15 cellular contexts compared by ENCODE assay signal in genomic region chr10:111379521-111379920, GRCh38.
A peak's percentile ranks its signal among the peaks of the same experiment; 100 is the strongest.
DNase-seq lines count a peak whose midpoint lies in the region; ATAC-seq and TF ChIP-seq lines count a peak whose summit lies in the region.
"Had no signal": no experiment of that assay in that cellular context is flagged by ENCODE, and none has a peak within 500 bp of the region (broad histone marks: within the 10 kb centered on the region; RNA-seq: fewer than 3 reads in every experiment).

No MANE protein-coding gene starts in this region.

- no peaks in the 10 kb centered on the region for H3K36me3 ChIP-seq in mammary epithelial cell (ENCODE audit: insufficient read depth, low read length)
- no peaks in the 10 kb centered on the region for H3K36me3 ChIP-seq in testis (ENCODE audit: low read depth, missing control alignments)
- no peaks in the 10 kb centered on the region for H3K36me3 ChIP-seq in transverse colon
- H3K36me3 ChIP-seq: BLaER1 had no signal

- BruUV-seq in mammary epithelial cell (replicated peaks; lab: Mats Ljungman, UMichigan) (no TSS peak), MCF 10A (replicated peaks; lab: Mats Ljungman, UMichigan) (no TSS peak)

- in situ Hi-C loops in mammary epithelial cell (cut with MboI; ENCODE audit: low sequenced_read_pairs in 2 of 2) (no loop called here), transverse colon (cut with MboI; ENCODE audit: low pct_ligation_motif_present in 1 of 4, low pct_unique_long_range_greater_than_20kb in 1 of 4, low sequenced_read_pairs in 3 of 4) (no loop called here)

- TF ChIP-seq EP300 in transverse colon (IDR thresholded peaks at IDR 0.05; ENCODE audit: low read depth) = no peak

- no peaks in the 10 kb centered on the region for H3K4me1 ChIP-seq in mammary epithelial cell (ENCODE audit: insufficient read depth, low read length)
- H3K4me1 ChIP-seq in testis = peaks cover 7% of the 10 kb centered on the region
- no peaks in the 10 kb centered on the region for H3K4me1 ChIP-seq in transverse colon

- H3K27ac Mint-ChIP-seq in MCF 10A (ENCODE audit: low read depth, unreplicated experiment) = no peak overlapping the region
- H3K27ac Mint-ChIP-seq: CD8-positive, alpha-beta memory T cell; H9 had no signal

- POLR2A ChIA-PET in MCF 10A (lab: Yijun Ruan, JAX) = interaction anchor here (0.7 kb wide), 1 partner anchor 218 kb away, joined by 3 read pairs; no protein-coding TSS in a partner anchor

- H3K27ac ChIP-seq in mammary epithelial cell (ENCODE audit: insufficient read depth, low read depth, low read length) = no peak overlapping the region
- H3K27ac ChIP-seq in testis = no peak overlapping the region
- H3K27ac ChIP-seq in transverse colon = no peak overlapping the region
- H3K27ac ChIP-seq: 22Rv1, BLaER1 had no signal

- no peak overlapping the region for H3K4me3 Mint-ChIP-seq in MCF 10A (ENCODE audit: unreplicated experiment)
- H3K4me3 Mint-ChIP-seq: CD8-positive, alpha-beta memory T cell; H9 had no signal

- H3K4me3 ChIP-seq in mammary epithelial cell (replicated peaks in 1 of 3; ENCODE audit: insufficient read depth in 1 of 3, low read depth in 2 of 3, low read length in 3 of 3) (no peak overlapping the region), testis (no peak overlapping the region), transverse colon (no peak overlapping the region)
- H3K4me3 ChIP-seq: BLaER1 had no signal

- ATAC-seq in GM21825 (IDR thresholded peaks at IDR 0.05; ENCODE audit: unreplicated experiment) = no peak

- H3K27me3 ChIP-seq in mammary epithelial cell (ENCODE audit: insufficient read depth, low read length) (no peaks in the 10 kb centered on the region), testis (no peaks in the 10 kb centered on the region), transverse colon (no peaks in the 10 kb centered on the region)
- H3K27me3 ChIP-seq: BLaER1 had no signal

- CTCF ChIA-PET in mammary epithelial cell (lab: Charles Lee; ENCODE audit: low non-redundant PET) = no interaction called here
- CTCF ChIA-PET in MCF 10A (lab: Yijun Ruan, JAX) = no interaction called here

- intact Hi-C loops in mammary epithelial cell (cut with micrococcal nuclease) (no loop called here), MCF 10A (cut with micrococcal nuclease) (no loop called here), testis (cut with DNase I; ENCODE audit: low total_unique reads) (no loop called here), transverse colon (cut with DNase I; ENCODE audit: low total_unique reads) (no loop called here)

- no peaks in the 10 kb centered on the region for H3K9me3 Mint-ChIP-seq in MCF 10A (ENCODE audit: unreplicated experiment)
- H3K9me3 Mint-ChIP-seq: CD8-positive, alpha-beta memory T cell; H9 had no signal

- no peak overlapping the region for H3K4me2 ChIP-seq in mammary epithelial cell (ENCODE audit: insufficient read depth, low read depth, low read length)
- H3K4me2 ChIP-seq: BLaER1 had no signal

- H3K9me3 ChIP-seq in mammary epithelial cell (replicated peaks; ENCODE audit: insufficient read depth, low read length) (no peaks in the 10 kb centered on the region), testis (no peaks in the 10 kb centered on the region), transverse colon (no peaks in the 10 kb centered on the region)

- peaks cover 17% of the 10 kb centered on the region for H3K27me3 Mint-ChIP-seq in MCF 10A (ENCODE audit: insufficient read depth, unreplicated experiment)

- no peaks in the 10 kb centered on the region for H4K20me1 ChIP-seq in mammary epithelial cell (ENCODE audit: insufficient read depth, low read length)
- H4K20me1 ChIP-seq: BLaER1 had no signal

- dilution Hi-C loops in mammary epithelial cell (cut with HindIII; ENCODE audit: low sequenced_read_pairs) = no loop called here

- WGBS in mammary epithelial cell (ENCODE audit: low coverage, missing lambda C conversion rate) = 0% methylated on average over 2 of the region's 2 CpGs
- 55 to 74% methylated on average over 2 of the region's 2 CpGs for WGBS in testis, 2 donors
- 63 to 89% methylated on average over 2 of the region's 2 CpGs for WGBS in transverse colon (ENCODE audit: low coverage in 1 of 2), 2 donors

- peak; percentile 2 for DNase-seq in mammary epithelial cell
- no peak for DNase-seq in MCF 10A (ENCODE audit: unreplicated experiment)
- DNase-seq in foreskin melanocyte = peak; percentile 84
- DNase-seq in midbrain (lab: John Stamatoyannopoulos, UW) = peak; percentile 6
- peak; percentile 63 for DNase-seq in testis
- DNase-seq in HuH-7.5 (ENCODE audit: low spot score) = no peak
- no peak for DNase-seq in transverse colon
- DNase-seq: CD8-positive, alpha-beta memory T cell; DMS53; GF-D8; GOT3; H9 had no signal

- H3K4me1 Mint-ChIP-seq in MCF 10A (ENCODE audit: insufficient read depth, unreplicated experiment) = no peaks in the 10 kb centered on the region
- H3K4me1 Mint-ChIP-seq: CD8-positive, alpha-beta memory T cell; H9 had no signal

- no peak for TF ChIP-seq POLR2A in testis (IDR thresholded peaks at IDR 0.05)
- TF ChIP-seq POLR2A in transverse colon (IDR thresholded peaks at IDR 0.05) = no peak

- no peak overlapping the region for H2AFZ ChIP-seq in mammary epithelial cell (ENCODE audit: low read depth, low read length)

- no peak overlapping the region for H3K9ac ChIP-seq in mammary epithelial cell (ENCODE audit: insufficient read depth, low read length)
- H3K9ac ChIP-seq: BLaER1 had no signal

- TF ChIP-seq CTCF in mammary epithelial cell (conservative IDR thresholded peaks at IDR 0.05 in 1 of 2, IDR thresholded peaks at IDR 0.05 in 1 of 2; ENCODE audit: extremely low read depth in 1 of 2, insufficient read depth in 1 of 2, low read depth in 1 of 2, low read length in 2 of 2) (no peak), MCF 10A (IDR thresholded peaks at IDR 0.05; ENCODE audit: unreplicated experiment) (no peak), testis (IDR thresholded peaks at IDR 0.05) (no peak), transverse colon (IDR thresholded peaks at IDR 0.05) (no peak)

- no peaks in the 10 kb centered on the region for H3K36me3 Mint-ChIP-seq in MCF 10A (ENCODE audit: insufficient read depth, unreplicated experiment)
- H3K36me3 Mint-ChIP-seq: CD8-positive, alpha-beta memory T cell had no signal

- no peaks in the 10 kb centered on the region for H3K79me2 ChIP-seq in mammary epithelial cell (ENCODE audit: insufficient read depth, low read length)

Comparison
In these comparisons a context has a peak if more than half of its experiments do, and no peak if none do; other contexts are left out.
1. DNase-seq: peak in mammary epithelial cell (single experiment), foreskin melanocyte (single experiment), midbrain (single experiment) and testis (single experiment); none in MCF 10A (single experiment), HuH-7.5 (single experiment) and transverse colon (single experiment).